In genomic region chr17:77209330-77209748, GRCh38 we compare ENCODE assay signal across 16 cellular contexts.
DNase-seq lines count a peak whose midpoint lies in the region; TF ChIP-seq lines count a peak whose summit lies in the region.
"Had no signal": no experiment of that assay in that cellular context is flagged by ENCODE, and none has a peak within 500 bp of the region (broad histone marks: within the 10 kb centered on the region; RNA-seq: fewer than 3 reads in every experiment).

No MANE protein-coding gene starts in this region.

- peak overlapping the region in 3 of 5 experiments; percentile 19 to 71 (median 31) for H3K27ac Mint-ChIP-seq in brain
- H3K27ac Mint-ChIP-seq: activated CD4-positive, alpha-beta T cell treated with anti-CD3 and anti-CD28 coated beads, Interleukin-2, amount 10 ng/mL, durations not matched to agents 7 days and 5 days; neural progenitor cell had no signal

- intact Hi-C loops in prostate gland (cut with DNase I) = loop anchor here (5.0 kb wide), 3 partner anchors 38 to 117 kb away; no protein-coding TSS in a partner anchor

- no peak overlapping the region for H3K4me3 Mint-ChIP-seq in brain
- H3K4me3 Mint-ChIP-seq: activated CD4-positive, alpha-beta T cell treated with anti-CD3 and anti-CD28 coated beads, Interleukin-2, amount 10 ng/mL, durations not matched to agents 7 days and 5 days; neural progenitor cell had no signal

- no peaks in the 10 kb centered on the region for H3K27me3 ChIP-seq in prostate gland (replicated peaks; ENCODE audit: insufficient read depth)
- H3K27me3 ChIP-seq: brain microvascular endothelial cell, neural progenitor cell, uterus had no signal

- H3K4me1 Mint-ChIP-seq in brain = peaks cover 19% of the 10 kb centered on the region
- H3K4me1 Mint-ChIP-seq: activated CD4-positive, alpha-beta T cell treated with anti-CD3 and anti-CD28 coated beads, Interleukin-2, amount 10 ng/mL, durations not matched to agents 7 days and 5 days; neural progenitor cell had no signal

- no peak overlapping the region for H3K4me3 ChIP-seq in prostate gland
- H3K4me3 ChIP-seq: neural progenitor cell, uterus had no signal

- H3K27ac ChIP-seq in prostate gland = peak overlapping the region; percentile 23 to 44
- H3K27ac ChIP-seq: brain microvascular endothelial cell, neural progenitor cell had no signal

- H3K4me1 ChIP-seq in prostate gland (replicated peaks) = peaks cover 6% of the 10 kb centered on the region
- H3K4me1 ChIP-seq: uterus had no signal

- H3K36me3 ChIP-seq in prostate gland = peaks cover 13 to 28% of the 10 kb centered on the region in 2 donors
- H3K36me3 ChIP-seq: uterus had no signal

- TF ChIP-seq CTCF in brain (conservative IDR thresholded peaks at IDR 0.05) (no peak), prostate gland (IDR thresholded peaks at IDR 0.05) (no peak)

- H3K9me3 ChIP-seq in prostate gland = no peaks in the 10 kb centered on the region
- H3K9me3 ChIP-seq: uterus had no signal

- WGBS in prostate gland = 45% methylated on average over 13 of the region's 13 CpGs

- no peak for TF ChIP-seq POLR2A in prostate gland (IDR thresholded peaks at IDR 0.05)

- H3K9me3 Mint-ChIP-seq in brain = no peaks in the 10 kb centered on the region
- H3K9me3 Mint-ChIP-seq: activated CD4-positive, alpha-beta T cell treated with anti-CD3 and anti-CD28 coated beads, Interleukin-2, amount 10 ng/mL, durations not matched to agents 7 days and 5 days; activated T-helper 2 cell treated with anti-CD3 and anti-CD28 coated beads, Interferon-gamma antibody, Interleukin-2, Interleukin-4, amounts not matched to agents 10 μg/mL and 5 μg/mL and 100 μg/mL, durations not matched to agents 14 hours and 24 hours and 36 hours; neural progenitor cell had no signal

- peak; percentile 62 for DNase-seq in COLO668 (lab: John Stamatoyannopoulos, UW; ENCODE audit: unreplicated experiment)
- peak; percentile 79 for DNase-seq in NCI-H2081 treated with DMSO at 0.1 percent for 48 hours (lab: John Stamatoyannopoulos, UW)
- DNase-seq in prostate gland (ENCODE audit: low spot score) = no peak
- no peak for DNase-seq in stimulated activated CD4-positive, alpha-beta T cell treated with anti-CD3 and anti-CD28 coated beads, Interleukin-2, amount 100 ng/mL, for 24 hours
- no peak for DNase-seq in HuH-7.5 (ENCODE audit: low spot score)
- DNase-seq in activated naive CD4-positive, alpha-beta T cell (lab: John Stamatoyannopoulos, UW) = no peak
- no peak for DNase-seq in stimulated activated CD4-positive, alpha-beta T cell treated with anti-CD3 and anti-CD28 coated beads, Interleukin-1b, Interleukin-23, amount 100 ng/mL, for 48 hours
- DNase-seq: activated CD4-positive, alpha-beta T cell treated with anti-CD3 and anti-CD28 coated beads, Interleukin-2, amount 10 ng/mL, durations not matched to agents 7 days and 5 days; brain microvascular endothelial cell; DMS79; stimulated activated CD4-positive, alpha-beta T cell treated with anti-CD3 and anti-CD28 coated beads, Interleukin-12 subunit alpha, Interleukin-12 subunit beta, amount 100 ng/mL, for 4 hours; T-helper 2 cell; uterus had no signal

- H3K27me3 Mint-ChIP-seq in brain = no peaks in the 10 kb centered on the region
- H3K27me3 Mint-ChIP-seq: activated CD4-positive, alpha-beta T cell treated with anti-CD3 and anti-CD28 coated beads, Interleukin-2, amount 10 ng/mL, durations not matched to agents 7 days and 5 days had no signal

- H3K36me3 Mint-ChIP-seq in brain = peaks cover 73% of the 10 kb centered on the region

Comparison
In these comparisons a context has a peak if more than half of its experiments do, and no peak if none do; other contexts are left out.
1. DNase-seq: peak in COLO668 (single experiment) and NCI-H2081 treated with DMSO at 0.1 percent for 48 hours (single experiment); none in prostate gland (single experiment), stimulated activated CD4-positive, alpha-beta T cell treated with anti-CD3 and anti-CD28 coated beads, Interleukin-2, amount 100 ng/mL, for 24 hours (0 of 2), HuH-7.5 (single experiment), activated naive CD4-positive, alpha-beta T cell (0 of 4) and stimulated activated CD4-positive, alpha-beta T cell treated with anti-CD3 and anti-CD28 coated beads, Interleukin-1b, Interleukin-23, amount 100 ng/mL, for 48 hours (single experiment).